ENCODE assay signal across 6 cellular contexts in genomic region chr18:44013871-44014270, GRCh38.
"Had no signal": no experiment of that assay in that cellular context is flagged by ENCODE, and none has a peak within 500 bp of the region (broad histone marks: within the 10 kb centered on the region; RNA-seq: fewer than 3 reads in every experiment).

No MANE protein-coding gene starts in this region.

- H3K4me2 ChIP-seq: KMS-11 had no signal

- ATAC-seq: K562 had no signal

- H3K9ac ChIP-seq: KMS-11 had no signal

- H3K4me3 ChIP-seq: K562 had no signal

- H3K27ac ChIP-seq: HL-60, KMS-11 had no signal

- DNase-seq: KBM-7, KG1 had no signal

- FAIRE-seq: HTR-8/SVneo, K562 had no signal
